10 cellular contexts compared by ENCODE assay signal in genomic region chr2:102826904-102827303, GRCh38.
DNase-seq lines count a peak whose midpoint lies in the region; ATAC-seq and TF ChIP-seq lines count a peak whose summit lies in the region.
"Had no signal": no experiment of that assay in that cellular context is flagged by ENCODE, and none has a peak within 500 bp of the region (broad histone marks: within the 10 kb centered on the region; RNA-seq: fewer than 3 reads in every experiment).

No MANE protein-coding gene starts in this region.

- intact Hi-C loops in Right ventricle myocardium superior (cut with DNase I) = no loop called here
- intact Hi-C loops in thyroid gland (cut with DNase I) = no loop called here

- no peaks in the 10 kb centered on the region for H3K27me3 ChIP-seq in thyroid gland
- no peaks in the 10 kb centered on the region for H3K27me3 ChIP-seq in gastroesophageal sphincter
- H3K27me3 ChIP-seq: SJSA1 had no signal

- no peaks in the 10 kb centered on the region for H3K4me1 Mint-ChIP-seq in stimulated activated naive B cell treated with anti-CD40 and anti-IgM and Interleukin-4, amounts not matched to agents 10 μg/mL and 1 μg/mL and 100 μg/mL, for 72 hours
- H3K4me1 Mint-ChIP-seq: activated naive CD8-positive, alpha-beta T cell treated with anti-CD3 and anti-CD28 coated beads, Interleukin-2, amount 10 ng/mL, durations not matched to agents 7 days and 5 days had no signal

- no peaks in the 10 kb centered on the region for H3K9me3 Mint-ChIP-seq in stimulated activated naive B cell treated with anti-CD40 and anti-IgM and Interleukin-4, amounts not matched to agents 10 μg/mL and 1 μg/mL and 100 μg/mL, for 72 hours

- H3K4me1 ChIP-seq in thyroid gland = peaks cover 0 to 7% of the 10 kb centered on the region in 2 donors
- peaks cover 0 to 10% (median 0%) of the 10 kb centered on the region in 3 donors for H3K4me1 ChIP-seq in gastroesophageal sphincter
- H3K4me1 ChIP-seq: SJSA1 had no signal

- no peak overlapping the region for H3K4me3 Mint-ChIP-seq in stimulated activated naive B cell treated with anti-CD40 and anti-IgM and Interleukin-4, amounts not matched to agents 10 μg/mL and 1 μg/mL and 100 μg/mL, for 72 hours
- H3K4me3 Mint-ChIP-seq: activated naive CD8-positive, alpha-beta T cell treated with anti-CD3 and anti-CD28 coated beads, Interleukin-2, amount 10 ng/mL, durations not matched to agents 7 days and 5 days had no signal

- H3K36me3 ChIP-seq in thyroid gland = no peaks in the 10 kb centered on the region
- no peaks in the 10 kb centered on the region for H3K36me3 ChIP-seq in gastroesophageal sphincter
- H3K36me3 ChIP-seq: SJSA1 had no signal

- no peak for TF ChIP-seq EP300 in gastroesophageal sphincter (IDR thresholded peaks at IDR 0.05)

- H3K27ac Mint-ChIP-seq in stimulated activated naive B cell treated with anti-CD40 and anti-IgM and Interleukin-4, amounts not matched to agents 10 μg/mL and 1 μg/mL and 100 μg/mL, for 72 hours = no peak overlapping the region
- H3K27ac Mint-ChIP-seq: activated naive CD8-positive, alpha-beta T cell treated with anti-CD3 and anti-CD28 coated beads, Interleukin-2, amount 10 ng/mL, durations not matched to agents 7 days and 5 days had no signal

- no peak for TF ChIP-seq CTCF in thyroid gland (IDR thresholded peaks at IDR 0.05)
- no peak for TF ChIP-seq CTCF in gastroesophageal sphincter (IDR thresholded peaks at IDR 0.05)

- H3K9me3 ChIP-seq in thyroid gland (no peaks in the 10 kb centered on the region), gastroesophageal sphincter (no peaks in the 10 kb centered on the region)
- H3K9me3 ChIP-seq: SJSA1 had no signal

- H3K27me3 Mint-ChIP-seq in stimulated activated naive B cell treated with anti-CD40 and anti-IgM and Interleukin-4, amounts not matched to agents 10 μg/mL and 1 μg/mL and 100 μg/mL, for 72 hours = no peaks in the 10 kb centered on the region
- H3K27me3 Mint-ChIP-seq: activated naive CD8-positive, alpha-beta T cell treated with anti-CD3 and anti-CD28 coated beads, Interleukin-2, amount 10 ng/mL, durations not matched to agents 7 days and 5 days had no signal

- H3K36me3 Mint-ChIP-seq in stimulated activated naive B cell treated with anti-CD40 and anti-IgM and Interleukin-4, amounts not matched to agents 10 μg/mL and 1 μg/mL and 100 μg/mL, for 72 hours = no peaks in the 10 kb centered on the region
- H3K36me3 Mint-ChIP-seq: activated naive CD8-positive, alpha-beta T cell treated with anti-CD3 and anti-CD28 coated beads, Interleukin-2, amount 10 ng/mL, durations not matched to agents 7 days and 5 days had no signal

- H3K27ac ChIP-seq in thyroid gland = no peak overlapping the region
- H3K27ac ChIP-seq in gastroesophageal sphincter = no peak overlapping the region
- H3K27ac ChIP-seq: SJSA1 had no signal

- DNase-seq in NCI-H1092 treated with DMSO at 0.1 percent for 48 hours (lab: John Stamatoyannopoulos, UW) = peak; percentile 83
- DNase-seq in NCI-H82 treated with DMSO at 0.1 percent for 48 hours (lab: John Stamatoyannopoulos, UW; ENCODE audit: unreplicated experiment) = peak; percentile 29
- peak; percentile 76 for DNase-seq in Right ventricle myocardium superior
- DNase-seq in thyroid gland = peak; percentile 52 to 70
- no peak for DNase-seq in stimulated activated naive B cell treated with anti-CD40 and anti-IgM and Interleukin-4, amounts not matched to agents 10 μg/mL and 1 μg/mL and 100 μg/mL, for 72 hours
- no peak for DNase-seq in ureter (ENCODE audit: low spot score)
- DNase-seq in A172 (ENCODE audit: low spot score) = no peak
- DNase-seq: activated naive CD8-positive, alpha-beta T cell treated with anti-CD3 and anti-CD28 coated beads, Interleukin-2, amount 10 ng/mL, durations not matched to agents 7 days and 5 days had no signal

- WGBS in thyroid gland, 2 donors = 2 to 11% methylated on average over 5 of the region's 5 CpGs
- WGBS in gastroesophageal sphincter (ENCODE audit: low coverage in 1 of 2), 2 donors = 0 to 3% methylated on average over 5 of the region's 5 CpGs

- TF ChIP-seq POLR2A in thyroid gland (IDR thresholded peaks at IDR 0.05) (no peak), gastroesophageal sphincter (IDR thresholded peaks at IDR 0.05) (no peak)

- ATAC-seq in Right ventricle myocardium superior (ENCODE audit: poor library complexity) (peak; percentile 96), gastroesophageal sphincter (no peak)
- no peak for ATAC-seq in stimulated activated naive B cell treated with anti-CD40 and anti-IgM and Interleukin-4, amounts not matched to agents 10 μg/mL and 1 μg/mL and 100 μg/mL, for 72 hours (replicated peaks)

- H3K4me3 ChIP-seq in thyroid gland (replicated peaks in 1 of 3) (no peak overlapping the region), gastroesophageal sphincter (no peak overlapping the region)
- H3K4me3 ChIP-seq: SJSA1 had no signal

Comparison
In these comparisons a context has a peak if more than half of its experiments do, and no peak if none do; other contexts are left out.
1. DNase-seq: peak in NCI-H1092 treated with DMSO at 0.1 percent for 48 hours (single experiment), NCI-H82 treated with DMSO at 0.1 percent for 48 hours (single experiment), Right ventricle myocardium superior (single experiment) and thyroid gland (2 of 2); none in stimulated activated naive B cell treated with anti-CD40 and anti-IgM and Interleukin-4, amounts not matched to agents 10 μg/mL and 1 μg/mL and 100 μg/mL, for 72 hours (single experiment), ureter (single experiment) and A172 (single experiment).